In genomic region chr17:58375216-58375615, GRCh38 we compare ENCODE assay signal across 30 cellular contexts. TPM values are rescaled to one million over a fixed set of nuclear protein-coding genes. Genes with fewer than 3 reads are reported as not detected.
DNase-seq lines count a peak whose midpoint lies in the region; ATAC-seq, FAIRE-seq and TF ChIP-seq lines count a peak whose summit lies in the region.
"Had no signal": no experiment of that assay in that cellular context is flagged by ENCODE, and none has a peak within 500 bp of the region (broad histone marks: within the 10 kb centered on the region; RNA-seq: fewer than 3 reads in every experiment).

No MANE protein-coding gene starts in this region.

- 0 out of 2 replicates have a peak overlapping the region, but pooled peaks have one; percentile 7 for H3K27ac Mint-ChIP-seq in WTC11
- peak overlapping the region in 1 of 8 donors; percentile 47 for H3K27ac Mint-ChIP-seq in CD8-positive, alpha-beta memory T cell
- H3K27ac Mint-ChIP-seq: activated CD4-positive, alpha-beta T cell treated with anti-CD3 and anti-CD28 coated beads for 36 hours; HFFc6 had no signal

- H3K27me3 ChIP-seq in small intestine (ENCODE audit: control insufficient read depth in 2 of 2, insufficient read depth in 2 of 2, low read length in 2 of 2): no peaks in the 10 kb centered on the region
- no peaks in the 10 kb centered on the region for H3K27me3 ChIP-seq in CD8-positive, alpha-beta memory T cell (ENCODE audit: insufficient read depth, low read length, poor library complexity, severe bottlenecking)
- H3K27me3 ChIP-seq: pancreas, right atrium auricular region, spleen had no signal

- no peaks in the 10 kb centered on the region for H3K36me3 ChIP-seq in small intestine (ENCODE audit: control insufficient read depth in 2 of 2, insufficient read depth in 2 of 2, low read length in 2 of 2)
- no peaks in the 10 kb centered on the region for H3K36me3 ChIP-seq in CD8-positive, alpha-beta memory T cell (ENCODE audit: insufficient read depth, low read length)
- H3K36me3 ChIP-seq: pancreas, right atrium auricular region, spleen had no signal

- in situ Hi-C loops in KBM-7 (cut with MboI; ENCODE audit: low pct_unique_long_range_greater_than_20kb, low sequenced_read_pairs): no loop called here

- H3K4me3 ChIP-seq in small intestine (ENCODE audit: low read depth in 1 of 2, low read length in 2 of 2): no peak overlapping the region
- no peak overlapping the region for H3K4me3 ChIP-seq in CD8-positive, alpha-beta memory T cell (ENCODE audit: low read length)
- H3K4me3 ChIP-seq: pancreas, right atrium auricular region, SK-N-MC, spleen had no signal

- CTCF ChIA-PET in WTC11 (lab: Charles Lee): no interaction called here
- CTCF ChIA-PET in CD8-positive, alpha-beta memory T cell (lab: Charles Lee): no interaction called here

- no peak overlapping the region for H3K4me3 Mint-ChIP-seq in WTC11
- no peak overlapping the region for H3K4me3 Mint-ChIP-seq in CD8-positive, alpha-beta memory T cell
- H3K4me3 Mint-ChIP-seq: activated CD4-positive, alpha-beta T cell treated with anti-CD3 and anti-CD28 coated beads for 36 hours; activated T-cell treated with anti-CD3 and anti-CD28 coated beads, Interleukin-2, amount 50 U/mL, for 4 hours; HFFc6; nephron had no signal

- intact Hi-C loops in left colon (cut with DNase I, micrococcal nuclease): no loop called here

- H3K4me1 ChIP-seq in small intestine (ENCODE audit: control insufficient read depth in 2 of 2, insufficient read depth in 1 of 2, low read depth in 1 of 2, low read length in 1 of 2): peaks cover 8 to 12% of the 10 kb centered on the region in 2 donors
- peaks cover 31% of the 10 kb centered on the region for H3K4me1 ChIP-seq in CD8-positive, alpha-beta memory T cell (ENCODE audit: insufficient read depth, low read length)
- H3K4me1 ChIP-seq: right atrium auricular region had no signal

- POLR2A ChIA-PET in WTC11 (lab: Charles Lee): no interaction called here
- POLR2A ChIA-PET in CD8-positive, alpha-beta memory T cell (lab: Charles Lee): no interaction called here

- DNase-seq in KBM-7: peak; percentile 38
- no peak for DNase-seq in WTC11 (ENCODE audit: low spot score)
- peak in 1 of 2 donors; percentile 24 for DNase-seq in left colon
- peak; percentile 82 for DNase-seq in small intestine
- DNase-seq in CD8-positive, alpha-beta memory T cell: no peak
- no peak for DNase-seq in NCI-H446 (lab: John Stamatoyannopoulos, UW)
- DNase-seq: activated CD4-positive, alpha-beta T cell treated with anti-CD3 and anti-CD28 coated beads for 36 hours; activated T-cell treated with anti-CD3 and anti-CD28 coated beads, Interleukin-2, amount 50 U/mL, for 4 hours; C1 segment of cervical spinal cord; Calu3; central memory CD4-positive, alpha-beta T cell; DMS79 treated with DMSO at 0.1 percent for 48 hours; HFFc6; Kasumi-1; left ventricle myocardium superior; midbrain; NCI-H1048; NCI-H187; NCI-H69; pancreas; spleen; T-helper 2 cell; trophoblast cell had no signal

- no peak for FAIRE-seq in small intestine (lab: Jason Lieb, UNC)
- FAIRE-seq: GM18507, pancreas had no signal

- no peak for TF ChIP-seq CTCF in WTC11 (IDR thresholded peaks at IDR 0.05)

- H3K4me1 Mint-ChIP-seq in WTC11: peaks cover 39% of the 10 kb centered on the region
- H3K4me1 Mint-ChIP-seq in CD8-positive, alpha-beta memory T cell: peaks cover 33 to 45% (median 44%) of the 10 kb centered on the region in 3 donors
- H3K4me1 Mint-ChIP-seq: nephron had no signal

- peak overlapping the region; percentile 62 to 76 for H3K27ac ChIP-seq in small intestine (ENCODE audit: low read depth in 1 of 2, low read length in 1 of 2)
- no peak overlapping the region for H3K27ac ChIP-seq in CD8-positive, alpha-beta memory T cell (ENCODE audit: low read depth, low read length)
- H3K27ac ChIP-seq: HL-60, pancreas, right atrium auricular region, SK-N-MC, spleen had no signal

- 14 to 56% (median 43%) methylated on average over 6 of the region's 6 CpGs for WGBS in small intestine, 3 donors

- no peaks in the 10 kb centered on the region for H3K36me3 Mint-ChIP-seq in WTC11
- peaks cover 0 to 9% (median 0%) of the 10 kb centered on the region in 3 donors for H3K36me3 Mint-ChIP-seq in CD8-positive, alpha-beta memory T cell

- no peaks in the 10 kb centered on the region for H3K27me3 Mint-ChIP-seq in WTC11 (ENCODE audit: low read depth)
- no peaks in the 10 kb centered on the region for H3K27me3 Mint-ChIP-seq in CD8-positive, alpha-beta memory T cell
- H3K27me3 Mint-ChIP-seq: activated CD4-positive, alpha-beta T cell treated with anti-CD3 and anti-CD28 coated beads for 36 hours had no signal

- ATAC-seq in WTC11: no peak
- peak; percentile 58 for ATAC-seq in left colon
- no peak for ATAC-seq in GM21528 (IDR thresholded peaks at IDR 0.05; ENCODE audit: low FRiP score, unreplicated experiment)
- ATAC-seq: activated CD4-positive, alpha-beta T cell treated with anti-CD3 and anti-CD28 coated beads for 36 hours; activated T-cell treated with anti-CD3 and anti-CD28 coated beads, Interleukin-2, amount 50 U/mL, for 4 hours; left ventricle myocardium superior had no signal

- no peaks in the 10 kb centered on the region for H3K9me3 Mint-ChIP-seq in WTC11
- H3K9me3 Mint-ChIP-seq in CD8-positive, alpha-beta memory T cell: no peaks in the 10 kb centered on the region
- H3K9me3 Mint-ChIP-seq: activated T-cell treated with anti-CD3 and anti-CD28 coated beads, Interleukin-2, amount 50 U/mL, for 4 hours; HFFc6; nephron had no signal

- no peaks in the 10 kb centered on the region for H3K9me3 ChIP-seq in small intestine (ENCODE audit: control insufficient read depth, low read depth)
- no peaks in the 10 kb centered on the region for H3K9me3 ChIP-seq in CD8-positive, alpha-beta memory T cell (ENCODE audit: low read length)
- H3K9me3 ChIP-seq: pancreas, right atrium auricular region, spleen had no signal

TF ChIP-seq in WTC11, 78 proteins besides CTCF, POLR2A, EP300 and RAD21:
- TF ChIP-seq IRF1 (CRISPR knock-in tag; IDR thresholded peaks at IDR 0.05) (no peak), GABPB1 (CRISPR knock-in tag; IDR thresholded peaks at IDR 0.05) (no peak), E2F1 (CRISPR knock-in tag; IDR thresholded peaks at IDR 0.05) (no peak)

RNA-seq across cellular contexts. Expression of gene SUPT4H1, which starts 23.2 kb away (rescaled TPM):
- total RNA-seq in WTC11 (2021): 85.5 to 91.1 TPM (median 89.3 TPM) in 3 replicates
- total RNA-seq in left colon: 10 to 100 TPM; 58.1 to 63.0 TPM
- 10 to 100 TPM; 70.3 to 79.8 (median 79.6) TPM for polyA plus RNA-seq in small intestine
- total RNA-seq in CD8-positive, alpha-beta memory T cell: 100 to 1,000 TPM; 145 to 149 TPM
- polyA plus RNA-seq in CD8-positive, alpha-beta memory T cell: 97.5 TPM

RNA-seq across cellular contexts. Expression of gene RNF43, which starts 42.1 kb away (rescaled TPM):
- total RNA-seq in WTC11 (2021) (3.2 to 3.6 TPM (median 3.5 TPM) in 3 replicates), left colon (10 to 100 TPM; 37.3 to 50.5 TPM)
- polyA plus RNA-seq in small intestine: 10 to 100 TPM in 1 of 3 donors, 1 to 10 TPM in 2; 3.5 to 25.8 (median 5.6) TPM
- total RNA-seq in CD8-positive, alpha-beta memory T cell: 1 to 10 TPM in 1 of 2 experiments, under 1 TPM in 1; 0.47 to 1.2 TPM
- 1.4 TPM for polyA plus RNA-seq in CD8-positive, alpha-beta memory T cell
- total RNA-seq: HFFc6 had no signal
- polyA plus RNA-seq: AG04450 had no signal

RNA-seq across cellular contexts. Expression of gene TSPOAP1, which starts 46.6 kb away (rescaled TPM):
- total RNA-seq in WTC11 (2021) (10.9 to 19.0 TPM (median 16.4 TPM) in 3 replicates), left colon (1 to 10 TPM; 6.1 to 7.9 TPM)
- polyA plus RNA-seq in small intestine: 1 to 10 TPM in 2 of 3 donors, under 1 TPM in 1; 0.89 to 3.1 (median 2.2) TPM
- total RNA-seq in CD8-positive, alpha-beta memory T cell: 10 to 100 TPM; 14.4 to 15.0 TPM
- 4.0 TPM for polyA plus RNA-seq in CD8-positive, alpha-beta memory T cell
- total RNA-seq: Calu3 had no signal

Comparison
In these comparisons a context has a peak if more than half of its experiments do, and no peak if none do; other contexts are left out.
1. DNase-seq: peak in KBM-7 (single experiment) and small intestine (single experiment); none in WTC11 (single experiment), CD8-positive, alpha-beta memory T cell (0 of 5) and NCI-H446 (0 of 2).